25 cellular contexts compared by ENCODE assay signal in the genomic region with DNA sequence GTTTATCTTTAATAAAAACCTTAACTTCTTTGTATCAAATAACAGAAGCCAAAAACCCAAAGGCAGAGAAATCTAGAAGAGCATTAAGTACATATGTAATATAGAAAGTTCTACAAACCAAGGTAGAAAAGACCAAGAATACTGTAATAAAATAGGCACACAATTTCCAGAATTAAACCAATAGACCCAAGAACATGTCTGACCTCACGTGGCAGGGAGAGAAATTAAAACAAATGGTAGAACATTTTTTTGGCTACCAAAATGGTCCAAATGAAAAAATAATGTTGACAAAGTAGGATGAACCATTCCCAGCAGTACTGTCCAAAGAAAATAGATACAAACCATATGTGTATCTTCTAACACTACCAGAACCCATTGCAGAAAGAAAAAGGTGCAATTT.
"Had no signal": no experiment of that assay in that cellular context is flagged by ENCODE, and none has a peak within 500 bp of the region (broad histone marks: within the 10 kb centered on the region; RNA-seq: fewer than 3 reads in every experiment).

No MANE protein-coding gene starts in this region.

- H3K27me3 ChIP-seq: neural progenitor cell, right atrium auricular region, upper lobe of right lung had no signal

- H3K4me2 ChIP-seq: neural progenitor cell, smooth muscle cell had no signal

- H2AFZ ChIP-seq: neural progenitor cell, parathyroid adenoma had no signal

- H3K4me1 Mint-ChIP-seq: activated naive CD8-positive, alpha-beta T cell treated with anti-CD3 and anti-CD28 coated beads, Interleukin-2, amount 10 ng/mL, durations not matched to agents 7 days and 5 days; neural progenitor cell; stimulated activated naive B cell treated with anti-CD40 and anti-IgM and Interleukin-4, amounts not matched to agents 10 μg/mL and 1 μg/mL and 100 μg/mL, for 72 hours had no signal

- H3K79me2 ChIP-seq: parathyroid adenoma had no signal

- H3K9me3 ChIP-seq: lower lobe of right lung, stomach, tibial artery, upper lobe of right lung had no signal

- H3K27me3 Mint-ChIP-seq: activated CD4-positive, alpha-beta memory T cell treated with anti-CD3 and anti-CD28 coated beads, Interleukin-2, amount 10 ng/mL, durations not matched to agents 7 days and 5 days; activated CD4-positive, alpha-beta T cell treated with anti-CD3 and anti-CD28 coated beads, Interleukin-2, amount 10 ng/mL, durations not matched to agents 7 days and 5 days had no signal

- H3K27ac Mint-ChIP-seq: activated CD4-positive, alpha-beta memory T cell treated with anti-CD3 and anti-CD28 coated beads, Interleukin-2, amount 10 ng/mL, durations not matched to agents 7 days and 5 days; activated CD4-positive, alpha-beta T cell treated with anti-CD3 and anti-CD28 coated beads, Interleukin-2, amount 10 ng/mL, durations not matched to agents 7 days and 5 days; activated naive CD8-positive, alpha-beta T cell treated with anti-CD3 and anti-CD28 coated beads, Interleukin-2, amount 10 ng/mL, durations not matched to agents 7 days and 5 days; natural killer cell; neural progenitor cell; stimulated activated naive B cell treated with anti-CD40 and anti-IgM and Interleukin-4, amounts not matched to agents 10 μg/mL and 1 μg/mL and 100 μg/mL, for 72 hours; T-helper 1 cell treated with Interleukin-12 subunit alpha and Interleukin-12 subunit beta and Interleukin-4 antibody, amounts not matched to agents 30 μg/mL and 1 μg/mL, for 36 hours had no signal

- H3K36me3 ChIP-seq: heart right ventricle, lower lobe of right lung, neural progenitor cell, right atrium auricular region, stomach, tibial artery, upper lobe of right lung had no signal

- H3K27ac ChIP-seq: heart right ventricle, lower lobe of right lung, neural progenitor cell, parathyroid adenoma, right atrium auricular region, stomach, tibial artery, upper lobe of right lung, VCaP had no signal

- H3K4me1 ChIP-seq: heart right ventricle, lower lobe of right lung, neural progenitor cell, parathyroid adenoma, right atrium auricular region, stomach, tibial artery, upper lobe of right lung had no signal

- H3K36me3 Mint-ChIP-seq: activated naive CD8-positive, alpha-beta T cell treated with anti-CD3 and anti-CD28 coated beads, Interleukin-2, amount 10 ng/mL, durations not matched to agents 7 days and 5 days; natural killer cell; neural progenitor cell; stimulated activated naive B cell treated with anti-CD40 and anti-IgM and Interleukin-4, amounts not matched to agents 10 μg/mL and 1 μg/mL and 100 μg/mL, for 72 hours had no signal

- H3K4me3 Mint-ChIP-seq: activated CD4-positive, alpha-beta memory T cell treated with anti-CD3 and anti-CD28 coated beads, Interleukin-2, amount 10 ng/mL, durations not matched to agents 7 days and 5 days; activated CD4-positive, alpha-beta T cell treated with anti-CD3 and anti-CD28 coated beads, Interleukin-2, amount 10 ng/mL, durations not matched to agents 7 days and 5 days; activated naive CD8-positive, alpha-beta T cell treated with anti-CD3 and anti-CD28 coated beads, Interleukin-2, amount 10 ng/mL, durations not matched to agents 7 days and 5 days; activated T-cell treated with anti-CD3 and anti-CD28 coated beads, Interleukin-2, amount 50 U/mL, for 4 hours; natural killer cell; neural progenitor cell; stimulated activated naive B cell treated with anti-CD40 and anti-IgM and Interleukin-4, amounts not matched to agents 10 μg/mL and 1 μg/mL and 100 μg/mL, for 72 hours; T-helper 1 cell treated with Interleukin-12 subunit alpha and Interleukin-12 subunit beta and Interleukin-4 antibody, amounts not matched to agents 30 μg/mL and 1 μg/mL, for 36 hours had no signal

- H3K9me3 Mint-ChIP-seq: activated CD4-positive, alpha-beta memory T cell treated with anti-CD3 and anti-CD28 coated beads, Interleukin-2, amount 10 ng/mL, durations not matched to agents 7 days and 5 days; activated naive CD8-positive, alpha-beta T cell treated with anti-CD3 and anti-CD28 coated beads, Interleukin-2, amount 10 ng/mL, durations not matched to agents 7 days and 5 days; activated T-cell treated with anti-CD3 and anti-CD28 coated beads, Interleukin-2, amount 50 U/mL, for 4 hours; natural killer cell; neural progenitor cell; stimulated activated naive B cell treated with anti-CD40 and anti-IgM and Interleukin-4, amounts not matched to agents 10 μg/mL and 1 μg/mL and 100 μg/mL, for 72 hours had no signal

- ATAC-seq: activated T-cell treated with anti-CD3 and anti-CD28 coated beads, Interleukin-2, amount 50 U/mL, for 4 hours; heart right ventricle; natural killer cell; stimulated activated naive B cell treated with anti-CD40 and anti-IgM and Interleukin-4, amounts not matched to agents 10 μg/mL and 1 μg/mL and 100 μg/mL, for 72 hours; upper lobe of right lung had no signal

- DNase-seq: activated CD4-positive, alpha-beta memory T cell treated with anti-CD3 and anti-CD28 coated beads, Interleukin-2, amount 10 ng/mL, durations not matched to agents 7 days and 5 days; activated CD4-positive, alpha-beta T cell treated with anti-CD3 and anti-CD28 coated beads, Interleukin-2, amount 10 ng/mL, durations not matched to agents 7 days and 5 days; activated CD8-positive, alpha-beta memory T cell treated with anti-CD3 and anti-CD28 coated beads, Interleukin-2, amount 50 U/mL, for 48 hours; activated naive CD4-positive, alpha-beta T cell; activated naive CD8-positive, alpha-beta T cell treated with anti-CD3 and anti-CD28 coated beads, Interleukin-2, amount 10 ng/mL, durations not matched to agents 7 days and 5 days; activated T-cell treated with anti-CD3 and anti-CD28 coated beads, Interleukin-2, amount 50 U/mL, for 4 hours; amygdala; caudate nucleus; heart right ventricle; lower lobe of right lung; mesendoderm; natural killer cell; occipital lobe; stimulated activated CD4-positive, alpha-beta T cell treated with anti-CD3 and anti-CD28 coated beads, Interleukin-2, amount 100 ng/mL, for 24 hours; stimulated activated naive B cell treated with anti-CD40 and anti-IgM and Interleukin-4, amounts not matched to agents 10 μg/mL and 1 μg/mL and 100 μg/mL, for 72 hours; stomach; T-helper 9 cell; tibial artery; upper lobe of right lung had no signal

- H3K4me3 ChIP-seq: heart right ventricle, lower lobe of right lung, neural progenitor cell, right atrium auricular region, smooth muscle cell, stomach, tibial artery, upper lobe of right lung had no signal
